1 cellular context compared by ENCODE assay signal in genomic region chr11:3148255-3148989, GRCh38.
TF ChIP-seq lines count a peak whose summit lies in the region.

No MANE protein-coding gene starts in this region.

TF ChIP-seq in WTC11, 78 proteins besides CTCF, POLR2A, EP300 and RAD21:
- no peak for TF ChIP-seq ZNF396 (CRISPR knock-in tag; IDR thresholded peaks at IDR 0.05; ENCODE audit: borderline replicate concordance)
- no peak for TF ChIP-seq NFATC4 (CRISPR knock-in tag; IDR thresholded peaks at IDR 0.05)
- no peak for TF ChIP-seq ZNF317 (CRISPR knock-in tag; IDR thresholded peaks at IDR 0.05; ENCODE audit: borderline replicate concordance, low read depth)
- TF ChIP-seq, protein P1, sequence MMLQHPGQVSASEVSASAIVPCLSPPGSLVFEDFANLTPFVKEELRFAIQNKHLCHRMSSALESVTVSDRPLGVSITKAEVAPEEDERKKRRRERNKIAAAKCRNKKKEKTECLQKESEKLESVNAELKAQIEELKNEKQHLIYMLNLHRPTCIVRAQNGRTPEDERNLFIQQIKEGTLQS (CRISPR knock-in tag; conservative IDR thresholded peaks at IDR 0.05), result no peak
- TF ChIP-seq ERG (CRISPR knock-in tag; IDR thresholded peaks at IDR 0.05), result no peak
- no peak for TF ChIP-seq CDX4 (CRISPR knock-in tag; IDR thresholded peaks at IDR 0.05; ENCODE audit: borderline replicate concordance)
- no peak for TF ChIP-seq ZNF263 (CRISPR knock-in tag; IDR thresholded peaks at IDR 0.05; ENCODE audit: low read depth)
- no peak for TF ChIP-seq CBFB (CRISPR knock-in tag; IDR thresholded peaks at IDR 0.05; ENCODE audit: low read depth)
- TF ChIP-seq RORB (CRISPR knock-in tag; IDR thresholded peaks at IDR 0.05), result no peak
- TF ChIP-seq ESRRA (CRISPR knock-in tag; IDR thresholded peaks at IDR 0.05; ENCODE audit: borderline replicate concordance), result no peak
